Comparison of ENCODE assay signal across 34 cellular contexts in the genomic region with DNA sequence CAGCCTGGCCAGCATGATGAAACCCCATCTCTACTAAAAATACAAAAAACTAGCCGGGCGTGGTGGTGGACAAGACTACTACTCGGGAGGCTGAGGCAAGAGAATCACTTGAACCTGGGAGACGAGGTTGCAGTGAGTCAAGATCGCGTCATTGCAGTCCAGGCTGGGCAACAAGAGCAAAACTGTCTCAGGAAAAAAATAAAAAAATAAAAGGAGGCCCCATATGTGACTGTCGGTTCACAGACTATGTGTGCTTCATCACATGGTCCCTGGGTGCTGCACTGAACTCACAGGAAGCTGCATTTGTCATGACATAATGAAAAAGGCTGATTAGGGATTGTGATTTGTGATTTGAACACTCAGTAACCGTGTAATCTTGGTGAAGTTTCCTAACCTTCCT. TPM values are rescaled to one million over a fixed set of nuclear protein-coding genes. Genes with fewer than 3 reads are reported as not detected.
"Had no signal": no experiment of that assay in that cellular context is flagged by ENCODE, and none has a peak within 500 bp of the region (broad histone marks: within the 10 kb centered on the region; RNA-seq: fewer than 3 reads in every experiment).

No MANE protein-coding gene starts in this region.

- H3K27me3 ChIP-seq: breast epithelium, gastroesophageal sphincter, neutrophil, ovary, right lobe of liver, upper lobe of left lung had no signal

- H3K9me3 ChIP-seq: breast epithelium, gastroesophageal sphincter, ovary, right lobe of liver had no signal

- H3K27ac ChIP-seq: breast epithelium, epithelial cell of prostate, gastroesophageal sphincter, neutrophil, ovary, right lobe of liver, skin epidermis, upper lobe of left lung had no signal

- H3K4me3 ChIP-seq: breast epithelium, gastroesophageal sphincter, ovary, right lobe of liver, skin epidermis, upper lobe of left lung had no signal

- DNase-seq: activated CD4-positive, alpha-beta T cell treated with anti-CD3 and anti-CD28 coated beads, Interleukin-2, amount 50 U/mL, for 1 hour; activated CD8-positive, alpha-beta T cell treated with anti-CD3 and anti-CD28 coated beads for 36 hours; activated gamma-delta T cell treated with Interleukin-2 at 50 U/mL for 16 hours; activated naive CD4-positive, alpha-beta T cell treated with anti-CD3 and anti-CD28 coated beads, Interleukin-2, amount 50 U/mL, for 16 hours; activated T-cell treated with anti-CD3 and anti-CD28 coated beads, Interleukin-2, amount 50 U/mL, for 4 hours; amniotic stem cell; central memory CD4-positive, alpha-beta T cell; dermis blood vessel endothelial cell; effector CD8-positive, alpha-beta T cell; hippocampal formation; kidney; left colon; naive B cell; nephron progenitor cell; ovary; right lobe of liver; stimulated activated CD4-positive, alpha-beta T cell treated with anti-CD3 and anti-CD28 coated beads, Interleukin-12 subunit alpha, Interleukin-12 subunit beta, amount 100 ng/mL, for 4 hours; stimulated activated CD4-positive, alpha-beta T cell treated with anti-CD3 and anti-CD28 coated beads, Interleukin-4, amount 100 ng/mL, for 1 hour; stimulated activated naive CD8-positive, alpha-beta T cell treated with anti-CD3 and anti-CD28 coated beads, Interleukin-15, Interleukin-2, amounts not matched to agents 100 U/mL and 50 U/mL, for 24 hours; T-helper 2 cell; upper lobe of left lung had no signal

- H3K36me3 ChIP-seq: breast epithelium, gastroesophageal sphincter, neutrophil, ovary, right lobe of liver, upper lobe of left lung had no signal

- H3K4me1 ChIP-seq: breast epithelium, gastroesophageal sphincter, right lobe of liver had no signal

RNA-seq across cellular contexts. Expression of a gene that starts 6.4 kb away (rescaled TPM):
- total RNA-seq: activated CD8-positive, alpha-beta T cell treated with anti-CD3 and anti-CD28 coated beads for 36 hours; activated T-cell treated with anti-CD3 and anti-CD28 coated beads, Interleukin-2, amount 50 U/mL, for 4 hours; activated T-helper 17 cell treated with anti-CD3 and anti-CD28 coated beads, Interleukin-2, amount 50 U/mL, for 72 hours; astrocyte; breast epithelium; dermis blood vessel endothelial cell; fibroblast of villous mesenchyme; gastroesophageal sphincter; kidney; left colon; liver; mesothelial cell of epicardium; ovary; progenitor cell of endocrine pancreas; renal cortical epithelial cell; right lobe of liver; upper lobe of left lung; WTC11 had no signal

RNA-seq across cellular contexts. Expression of a gene that starts 36.2 kb away (rescaled TPM):
- total RNA-seq: activated CD8-positive, alpha-beta T cell treated with anti-CD3 and anti-CD28 coated beads for 36 hours; activated T-helper 17 cell treated with anti-CD3 and anti-CD28 coated beads, Interleukin-2, amount 50 U/mL, for 72 hours; breast epithelium; fibroblast of villous mesenchyme; kidney; left colon; liver; mesothelial cell of epicardium; ovary; progenitor cell of endocrine pancreas; renal cortical epithelial cell; right lobe of liver; upper lobe of left lung had no signal
